ENCODE assay signal across 17 cellular contexts in the genomic region with DNA sequence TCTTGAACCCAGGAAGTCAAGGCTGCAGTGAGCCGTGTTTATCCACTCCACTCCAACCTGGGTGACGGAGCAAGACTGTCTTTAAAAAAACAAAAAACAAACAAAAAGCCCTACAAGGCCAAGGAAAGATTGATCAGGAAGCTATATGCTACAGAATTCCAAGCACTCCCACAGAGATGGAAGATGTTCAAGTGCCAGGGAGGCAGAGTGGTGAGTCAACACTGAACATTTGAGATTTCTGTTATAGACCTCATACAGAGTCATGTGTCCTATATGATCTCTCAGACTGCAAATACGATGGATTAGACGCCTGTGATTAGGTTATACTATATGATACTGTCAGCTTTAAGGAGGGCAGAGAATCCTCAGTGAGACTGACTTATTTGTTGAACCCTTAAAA.
DNase-seq lines count a peak whose midpoint lies in the region; ATAC-seq and TF ChIP-seq lines count a peak whose summit lies in the region.
"Had no signal": no experiment of that assay in that cellular context is flagged by ENCODE, and none has a peak within 500 bp of the region (broad histone marks: within the 10 kb centered on the region; RNA-seq: fewer than 3 reads in every experiment).

No MANE protein-coding gene starts in this region.

- no peaks in the 10 kb centered on the region; the same call in 1 of the 2 replicates for H3K36me3 ChIP-seq in H7 (replicated peaks; ENCODE audit: control insufficient read depth, insufficient read depth, low read length)
- H3K36me3 ChIP-seq: BE2C had no signal

- no peak for ATAC-seq in HG03378 (IDR thresholded peaks at IDR 0.05; ENCODE audit: unreplicated experiment)
- ATAC-seq: activated naive CD8-positive, alpha-beta T cell treated with anti-CD3 and anti-CD28 coated beads, Interleukin-2, amount 50 U/mL, for 24 hours; gastrocnemius medialis had no signal

- H3K4me3 Mint-ChIP-seq in chondrocyte (ENCODE audit: unreplicated experiment) (no peak overlapping the region), nephron (no peak overlapping the region)
- H3K4me3 Mint-ChIP-seq: activated naive CD8-positive, alpha-beta T cell treated with anti-CD3 and anti-CD28 coated beads, Interleukin-2, amount 50 U/mL, for 24 hours had no signal

- DNase-seq in NCI-H226 = peak; percentile 49
- no peak for DNase-seq in chondrocyte (ENCODE audit: low spot score)
- no peak for DNase-seq in NK-92 (lab: John Stamatoyannopoulos, UW; ENCODE audit: unreplicated experiment)
- DNase-seq in H7 = no peak
- no peak for DNase-seq in C1 segment of cervical spinal cord (lab: John Stamatoyannopoulos, UW)
- DNase-seq: activated naive CD8-positive, alpha-beta T cell treated with anti-CD3 and anti-CD28 coated beads, Interleukin-2, amount 50 U/mL, for 24 hours; activated T-cell treated with anti-CD3 and anti-CD28 coated beads for 4 hours; BE2C; dermis blood vessel endothelial cell; gastrocnemius medialis; NCI-H1930; NCI-H69; RPMI8226; T-helper 1 cell had no signal

- H3K36me3 Mint-ChIP-seq in chondrocyte (ENCODE audit: low read depth) (peaks cover 1% of the 10 kb centered on the region), nephron (ENCODE audit: low read depth) (peaks cover 7% of the 10 kb centered on the region)

- peak overlapping the region; percentile 83 for H3K27ac ChIP-seq in C4-2B
- H3K27ac ChIP-seq: gastrocnemius medialis had no signal

- H3K9me3 Mint-ChIP-seq in chondrocyte (ENCODE audit: low read depth) = no peaks in the 10 kb centered on the region
- no peaks in the 10 kb centered on the region for H3K9me3 Mint-ChIP-seq in nephron
- H3K9me3 Mint-ChIP-seq: activated naive CD8-positive, alpha-beta T cell treated with anti-CD3 and anti-CD28 coated beads, Interleukin-2, amount 50 U/mL, for 24 hours had no signal

- H3K27me3 Mint-ChIP-seq in chondrocyte (ENCODE audit: low read depth) (no peaks in the 10 kb centered on the region), nephron (ENCODE audit: low read depth) (no peaks in the 10 kb centered on the region)
- H3K27me3 Mint-ChIP-seq: activated naive CD8-positive, alpha-beta T cell treated with anti-CD3 and anti-CD28 coated beads, Interleukin-2, amount 50 U/mL, for 24 hours had no signal

- peaks cover 16% of the 10 kb centered on the region for H3K4me1 Mint-ChIP-seq in chondrocyte (ENCODE audit: low read depth)
- peaks cover 20% of the 10 kb centered on the region for H3K4me1 Mint-ChIP-seq in nephron

- H3K27ac Mint-ChIP-seq in chondrocyte (ENCODE audit: unreplicated experiment) (peak overlapping the region; percentile 69), nephron (peak overlapping the region; percentile 78 to 94 (median 79))
- H3K27ac Mint-ChIP-seq: activated naive CD8-positive, alpha-beta T cell treated with anti-CD3 and anti-CD28 coated beads, Interleukin-2, amount 50 U/mL, for 24 hours had no signal

- no peaks in the 10 kb centered on the region for H3K27me3 ChIP-seq in H7 (ENCODE audit: control insufficient read depth, insufficient read depth, low read length)
- H3K27me3 ChIP-seq: BE2C, gastrocnemius medialis had no signal

- no peak for TF ChIP-seq CTCF in C4-2B (conservative IDR thresholded peaks at IDR 0.05)
- TF ChIP-seq CTCF in chondrocyte (IDR thresholded peaks at IDR 0.05) = no peak
- no peak for TF ChIP-seq CTCF in nephron (IDR thresholded peaks at IDR 0.05; ENCODE audit: unreplicated experiment in 3 of 3)

- H3K4me3 ChIP-seq in H7 (ENCODE audit: insufficient read depth, low read depth, low read length) = no peak overlapping the region
- H3K4me3 ChIP-seq: gastrocnemius medialis had no signal
